20 cellular contexts compared by ENCODE assay signal in the genomic region with DNA sequence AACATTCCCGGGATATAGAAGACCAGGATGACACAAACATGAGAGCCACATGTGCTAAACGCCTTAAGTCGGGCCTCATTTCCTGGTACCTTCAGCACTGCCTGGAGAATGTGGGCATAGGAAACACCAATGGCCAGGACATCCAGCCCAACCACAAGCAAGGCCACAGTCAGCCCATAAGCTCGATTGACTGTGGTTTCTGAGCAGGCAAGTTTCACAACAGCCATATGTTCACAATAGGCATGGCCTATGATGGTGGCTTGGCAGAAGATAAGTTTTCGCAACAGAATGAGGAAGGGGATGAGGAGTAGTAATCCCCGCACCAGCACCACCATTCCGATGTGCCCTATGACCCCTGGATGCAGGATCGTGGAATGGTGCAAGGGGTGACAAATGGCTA. TPM values are rescaled to one million over a fixed set of nuclear protein-coding genes. Genes with fewer than 3 reads are reported as not detected.
"Had no signal": no experiment of that assay in that cellular context is flagged by ENCODE, and none has a peak within 500 bp of the region (broad histone marks: within the 10 kb centered on the region; RNA-seq: fewer than 3 reads in every experiment).

No MANE protein-coding gene starts in this region.

- H3K27ac ChIP-seq: colonic mucosa, hepatocyte, left ventricle myocardium inferior, lower lobe of right lung, neural progenitor cell, ovary, right atrium auricular region, testis, tibial nerve, upper lobe of right lung had no signal

- H3K4me3 ChIP-seq: colonic mucosa, hepatocyte, left ventricle myocardium inferior, lower lobe of right lung, neural progenitor cell, ovary, right atrium auricular region, testis, tibial nerve, upper lobe of right lung had no signal

- DNase-seq: colonic mucosa; effector CD4-positive, alpha-beta T cell; foreskin melanocyte; head of caudate nucleus; kidney; left cardiac atrium; left ventricle myocardium inferior; lower lobe of right lung; nucleus accumbens; ovary; small intestine; stimulated activated CD4-positive, alpha-beta T cell treated with anti-CD3 and anti-CD28 coated beads, Interleukin-12 subunit alpha, Interleukin-12 subunit beta, amount 100 ng/mL, for 4 hours; testis; upper lobe of right lung had no signal

- H3K9ac ChIP-seq: neural progenitor cell had no signal

- H3K79me2 ChIP-seq: hepatocyte had no signal

- H3K36me3 ChIP-seq: colonic mucosa, left ventricle myocardium inferior, lower lobe of right lung, neural progenitor cell, ovary, right atrium auricular region, tibial nerve, upper lobe of right lung had no signal

- FAIRE-seq: kidney, small intestine had no signal

- H3K27me3 ChIP-seq: colonic mucosa, hepatocyte, neural progenitor cell, ovary, right atrium auricular region, testis, tibial nerve had no signal

- ATAC-seq: left cardiac atrium; lower lobe of right lung; natural killer cell treated with Interleukin-12 subunit alpha and Interleukin-12 subunit beta and Interleukin-15 and Interleukin-18, amount 100 ng/mL, for 72 hours had no signal

- H3K4me2 ChIP-seq: hepatocyte, neural progenitor cell had no signal

- H3K9me3 ChIP-seq: colonic mucosa, left ventricle myocardium inferior, lower lobe of right lung, ovary, right atrium auricular region, testis, tibial nerve, upper lobe of right lung had no signal

- H3K4me1 ChIP-seq: colonic mucosa, left ventricle myocardium inferior, lower lobe of right lung, right atrium auricular region, testis, tibial nerve, upper lobe of right lung had no signal

- H2AFZ ChIP-seq: hepatocyte, neural progenitor cell had no signal

RNA-seq across cellular contexts. Expression of gene OR56A1, which starts 26.9 kb away (rescaled TPM):
- polyA plus RNA-seq: esophagus, hepatocyte, ovary, small intestine had no signal

RNA-seq across cellular contexts. Expression of gene OR56B4, which starts 50.0 kb away (rescaled TPM):
- polyA plus RNA-seq: esophagus, hepatocyte, ovary, small intestine had no signal

RNA-seq across cellular contexts. Expression of gene OR56A4, which starts 50.7 kb away (rescaled TPM):
- polyA plus RNA-seq: esophagus, hepatocyte, ovary, small intestine had no signal
